ENCODE assay signal across 9 cellular contexts in the genomic region with DNA sequence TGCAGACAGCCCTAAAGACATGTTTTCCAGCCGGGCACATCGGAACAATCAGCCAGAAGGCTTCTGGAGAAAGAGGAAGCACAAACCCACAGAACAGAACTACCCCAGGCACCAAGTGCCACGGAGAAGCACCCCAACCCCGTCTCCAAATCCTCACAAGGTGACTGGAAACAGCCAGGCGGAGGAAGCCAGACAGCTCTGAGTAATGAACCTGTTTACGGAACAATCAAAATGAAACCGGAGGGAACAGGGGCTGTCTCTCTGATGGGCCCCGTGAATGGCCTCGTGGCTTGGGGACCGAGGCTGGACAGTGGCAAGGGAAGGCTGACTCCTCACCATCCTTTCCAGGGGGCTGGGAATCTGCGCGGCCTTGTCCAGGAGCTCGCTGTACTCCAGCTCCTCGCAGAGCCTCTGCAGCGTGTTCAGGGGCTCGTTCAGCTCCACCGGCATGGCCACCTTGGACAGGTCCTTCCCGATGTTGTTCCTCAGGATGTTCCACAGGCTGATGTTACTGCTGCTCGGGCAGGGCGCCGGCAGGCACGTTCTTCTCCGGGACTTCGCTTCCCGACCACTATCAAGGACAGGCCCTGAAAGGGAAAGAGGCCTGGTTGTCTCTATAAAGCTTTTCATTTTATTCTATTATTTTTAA.
DNase-seq lines count a peak whose midpoint lies in the region; ATAC-seq and TF ChIP-seq lines count a peak whose summit lies in the region.
"Had no signal": no experiment of that assay in that cellular context is flagged by ENCODE, and none has a peak within 500 bp of the region (broad histone marks: within the 10 kb centered on the region; RNA-seq: fewer than 3 reads in every experiment).

No MANE protein-coding gene starts in this region.

- H3K27ac Mint-ChIP-seq in activated naive CD4-positive, alpha-beta T cell treated with anti-CD3 and anti-CD28 coated beads, Interleukin-2, amount 50 U/mL, for 72 hours: no peak overlapping the region
- no peak overlapping the region for H3K27ac Mint-ChIP-seq in activated CD4-positive, alpha-beta memory T cell treated with anti-CD3 and anti-CD28 coated beads, Interleukin-2, amount 10 ng/mL, durations not matched to agents 7 days and 5 days
- H3K27ac Mint-ChIP-seq: nephron had no signal

- peak overlapping the region; percentile 23 for H2AFZ ChIP-seq in SU-DHL-6 (ENCODE audit: low read depth, low read length, severe bottlenecking)

- H4K20me1 ChIP-seq in SU-DHL-6 (ENCODE audit: low read depth, low read length): no peaks in the 10 kb centered on the region

- H3K9me3 ChIP-seq in SU-DHL-6 (ENCODE audit: insufficient read depth, low read length): no peaks in the 10 kb centered on the region
- H3K9me3 ChIP-seq in psoas muscle: no peaks in the 10 kb centered on the region
- H3K9me3 ChIP-seq in sigmoid colon: no peaks in the 10 kb centered on the region

- CTCF ChIA-PET in activated CD4-positive, alpha-beta memory T cell treated with anti-CD3 and anti-CD28 coated beads, Interleukin-2, amount 10 ng/mL, durations not matched to agents 7 days and 5 days (lab: Charles Lee): interaction anchor here (1.6 to 3.4 kb wide), 4 partner anchors 14 to 145 kb away, joined by 6 to 14 read pairs (median 7); partner anchors contain the start of gene OSBPL3

- H3K4me1 ChIP-seq in psoas muscle (peaks cover 8% of the 10 kb centered on the region), sigmoid colon (peaks cover 0 to 5% (median 2%) of the 10 kb centered on the region in 4 donors)

- peaks cover 16% of the 10 kb centered on the region; the same call in 1 of the 2 replicates for H3K79me2 ChIP-seq in SU-DHL-6 (ENCODE audit: insufficient read depth, low read length)

- no peaks in the 10 kb centered on the region for H3K27me3 Mint-ChIP-seq in activated CD4-positive, alpha-beta memory T cell treated with anti-CD3 and anti-CD28 coated beads, Interleukin-2, amount 10 ng/mL, durations not matched to agents 7 days and 5 days

- H3K9me2 ChIP-seq in SU-DHL-6 (replicated peaks; ENCODE audit: insufficient read depth, low read length): no peaks in the 10 kb centered on the region

- H3K36me3 Mint-ChIP-seq in activated naive CD4-positive, alpha-beta T cell treated with anti-CD3 and anti-CD28 coated beads, Interleukin-2, amount 50 U/mL, for 72 hours: peaks cover 21 to 22% of the 10 kb centered on the region in 2 donors
- H3K36me3 Mint-ChIP-seq in activated CD4-positive, alpha-beta memory T cell treated with anti-CD3 and anti-CD28 coated beads, Interleukin-2, amount 10 ng/mL, durations not matched to agents 7 days and 5 days (ENCODE audit: low read depth): peaks cover 65% of the 10 kb centered on the region

- WGBS in psoas muscle, 3 donors: 81 to 85% (median 83%) methylated on average over 24 to 25 of the region's 25 CpGs
- WGBS in sigmoid colon, 2 donors: 75 to 92% methylated on average over 25 of the region's 25 CpGs

- peaks cover 71% of the 10 kb centered on the region for H3K4me1 Mint-ChIP-seq in activated CD4-positive, alpha-beta memory T cell treated with anti-CD3 and anti-CD28 coated beads, Interleukin-2, amount 10 ng/mL, durations not matched to agents 7 days and 5 days

- no peak for TF ChIP-seq POLR2A in sigmoid colon (IDR thresholded peaks at IDR 0.05)

- POLR2A ChIA-PET in activated CD4-positive, alpha-beta memory T cell treated with anti-CD3 and anti-CD28 coated beads, Interleukin-2, amount 10 ng/mL, durations not matched to agents 7 days and 5 days (lab: Charles Lee): interaction anchor here (0.9 to 2.6 kb wide), 3 partner anchors 12 to 145 kb away, joined by 3 to 13 read pairs (median 7); partner anchors contain the start of gene OSBPL3

- H3K27ac ChIP-seq in SU-DHL-6 (ENCODE audit: low read depth, low read length): peak overlapping the region; percentile 97
- peak overlapping the region; percentile 36 for H3K27ac ChIP-seq in psoas muscle
- H3K27ac ChIP-seq in sigmoid colon: peak overlapping the region in 2 of 4 donors; percentile 8 to 39

- DNase-seq in psoas muscle (peak in 1 of 2 donors; percentile 52), T-helper 9 cell (no peak), sigmoid colon (no peak)
- DNase-seq in activated naive CD4-positive, alpha-beta T cell treated with anti-CD3 and anti-CD28 coated beads, Interleukin-2, amount 50 U/mL, for 72 hours (ENCODE audit: low spot score in 2 of 2): no peak
- no peak for DNase-seq in activated CD4-positive, alpha-beta memory T cell treated with anti-CD3 and anti-CD28 coated beads, Interleukin-2, amount 10 ng/mL, durations not matched to agents 7 days and 5 days

- ATAC-seq in GM18867 (IDR thresholded peaks at IDR 0.05; ENCODE audit: unreplicated experiment): peak; percentile 37
- peak; percentile 54 for ATAC-seq in HG02623 (IDR thresholded peaks at IDR 0.05; ENCODE audit: unreplicated experiment)
- ATAC-seq in psoas muscle: no peak
- no peak for ATAC-seq in activated naive CD4-positive, alpha-beta T cell treated with anti-CD3 and anti-CD28 coated beads, Interleukin-2, amount 50 U/mL, for 72 hours

- H3F3A ChIP-seq in SU-DHL-6 (ENCODE audit: insufficient read depth): peaks cover 71% of the 10 kb centered on the region

- peak overlapping the region; percentile 70 for H3K9ac ChIP-seq in SU-DHL-6 (ENCODE audit: low read length)

- H3K27me3 ChIP-seq in SU-DHL-6 (ENCODE audit: low read length) (no peaks in the 10 kb centered on the region), psoas muscle (ENCODE audit: insufficient read depth in 3 of 3, low read length in 2 of 3) (no peaks in the 10 kb centered on the region), sigmoid colon (no peaks in the 10 kb centered on the region)

- intact Hi-C loops in psoas muscle (cut with DNase I) (no loop called here), sigmoid colon (cut with DNase I) (no loop called here)

- TF ChIP-seq CTCF in SU-DHL-6 (IDR thresholded peaks at IDR 0.05; ENCODE audit: insufficient read depth, low read length, poor library complexity, severe bottlenecking) (no peak), psoas muscle (IDR thresholded peaks at IDR 0.05) (no peak), sigmoid colon (IDR thresholded peaks at IDR 0.05) (no peak)

- TF ChIP-seq EP300 in sigmoid colon (IDR thresholded peaks at IDR 0.05): no peak

- H3K4me3 ChIP-seq in SU-DHL-6 (ENCODE audit: insufficient read depth, low read length, poor library complexity, severe bottlenecking) (peak overlapping the region; percentile 39), psoas muscle (no peak overlapping the region), sigmoid colon (no peak overlapping the region)

- H3K36me3 ChIP-seq in SU-DHL-6 (ENCODE audit: low read length) (peaks cover 13% of the 10 kb centered on the region), psoas muscle (ENCODE audit: insufficient read depth in 1 of 2, low read depth in 1 of 2) (no peaks in the 10 kb centered on the region), sigmoid colon (no peaks in the 10 kb centered on the region)

- H3K4me2 ChIP-seq in SU-DHL-6 (ENCODE audit: low read depth, low read length, poor library complexity, severe bottlenecking): peak overlapping the region; percentile 81

- H3K9me3 Mint-ChIP-seq in activated naive CD4-positive, alpha-beta T cell treated with anti-CD3 and anti-CD28 coated beads, Interleukin-2, amount 50 U/mL, for 72 hours: no peaks in the 10 kb centered on the region
- no peaks in the 10 kb centered on the region for H3K9me3 Mint-ChIP-seq in activated CD4-positive, alpha-beta memory T cell treated with anti-CD3 and anti-CD28 coated beads, Interleukin-2, amount 10 ng/mL, durations not matched to agents 7 days and 5 days
- H3K9me3 Mint-ChIP-seq: nephron had no signal

- no peak overlapping the region for H3K4me3 Mint-ChIP-seq in activated CD4-positive, alpha-beta memory T cell treated with anti-CD3 and anti-CD28 coated beads, Interleukin-2, amount 10 ng/mL, durations not matched to agents 7 days and 5 days
- H3K4me3 Mint-ChIP-seq: nephron had no signal

Comparison
In these comparisons a context has a peak if more than half of its experiments do, and no peak if none do; other contexts are left out.
1. ATAC-seq: peak in GM18867 (single experiment) and HG02623 (single experiment); none in psoas muscle (0 of 4) and activated naive CD4-positive, alpha-beta T cell treated with anti-CD3 and anti-CD28 coated beads, Interleukin-2, amount 50 U/mL, for 72 hours (0 of 2).